Comparison of ENCODE assay signal across 8 cellular contexts in the genomic region with DNA sequence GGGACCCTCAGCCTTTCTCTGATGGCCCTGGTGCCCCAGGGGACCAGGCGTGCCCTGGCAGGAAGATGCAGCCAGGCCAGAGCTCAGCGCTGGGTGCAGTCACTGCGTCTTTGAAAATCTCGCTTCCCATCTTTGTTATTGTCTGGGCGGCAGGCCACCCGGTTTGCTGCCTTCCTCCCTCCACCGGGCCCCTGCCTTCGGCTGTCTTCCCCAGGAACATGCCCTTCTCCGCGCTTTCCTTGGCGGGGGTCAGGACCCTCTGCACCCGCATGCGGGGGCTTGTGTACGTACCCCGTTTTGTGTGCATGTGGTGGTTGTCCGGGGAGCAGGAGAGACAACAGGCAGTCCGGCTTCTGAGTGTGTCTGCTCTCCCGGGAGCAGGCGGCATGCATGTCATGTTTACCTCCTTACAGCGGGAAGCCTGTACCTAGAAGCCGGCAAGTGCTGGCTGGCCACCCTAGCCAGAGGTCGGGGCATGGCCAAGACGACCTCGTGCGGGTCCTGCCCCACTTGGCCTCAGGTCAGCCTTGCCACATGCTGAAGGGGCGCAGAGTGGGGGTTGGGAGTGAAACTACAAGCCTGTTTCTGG. TPM values are rescaled to one million over a fixed set of nuclear protein-coding genes. Genes with fewer than 3 reads are reported as not detected.
DNase-seq lines count a peak whose midpoint lies in the region; TF ChIP-seq lines count a peak whose summit lies in the region.

No MANE protein-coding gene starts in this region.

- H3K27ac ChIP-seq in caudate nucleus (ENCODE audit: low read depth, low read length) (peak overlapping the region; percentile 79), smooth muscle cell (ENCODE audit: low read depth) (no peak overlapping the region), A673 (ENCODE audit: low read depth, low read length, poor library complexity, severe bottlenecking) (no peak overlapping the region)

- TF ChIP-seq CTCF in smooth muscle cell (IDR thresholded peaks at IDR 0.05; ENCODE audit: borderline replicate concordance, insufficient read depth, poor library complexity, severe bottlenecking) (no peak), A673 (conservative IDR thresholded peaks at IDR 0.05; ENCODE audit: low read depth, low read length) (no peak)

- H3F3A ChIP-seq in smooth muscle cell (ENCODE audit: low read depth) = no peaks in the 10 kb centered on the region

- H3K4me3 ChIP-seq in smooth muscle cell (no peak overlapping the region), A673 (ENCODE audit: low read depth, low read length, poor library complexity, severe bottlenecking) (no peak overlapping the region)

- CTCF ChIA-PET in A673 (lab: Charles Lee) = no interaction called here

- POLR2A ChIA-PET in A673 (lab: Charles Lee; ENCODE audit: low non-redundant PET) = no interaction called here

- H3K36me3 ChIP-seq in smooth muscle cell (ENCODE audit: low read depth) = no peaks in the 10 kb centered on the region
- no peaks in the 10 kb centered on the region for H3K36me3 ChIP-seq in A673 (ENCODE audit: insufficient read depth, low read length, poor library complexity, severe bottlenecking)

- H3K27me3 ChIP-seq in smooth muscle cell (ENCODE audit: low read depth) (no peaks in the 10 kb centered on the region), A673 (replicated peaks; ENCODE audit: insufficient read depth, low read depth, low read length, poor library complexity) (no peaks in the 10 kb centered on the region)

- H3K9me3 Mint-ChIP-seq in IgD-negative memory B cell (no peaks in the 10 kb centered on the region), immature natural killer cell (no peaks in the 10 kb centered on the region)

- peaks cover 70% of the 10 kb centered on the region for H4K20me1 ChIP-seq in smooth muscle cell (ENCODE audit: low read depth)

- 91% methylated on average over 26 of the region's 26 CpGs for WGBS in smooth muscle cell (ENCODE audit: low lambda C conversion rate)

- no TSS peak for BruUV-seq in A673 (replicated peaks; lab: Mats Ljungman, UMichigan)

- H3K36me3 Mint-ChIP-seq in IgD-negative memory B cell = no peaks in the 10 kb centered on the region
- H3K36me3 Mint-ChIP-seq in immature natural killer cell = no peaks in the 10 kb centered on the region

- H3K9me3 ChIP-seq in smooth muscle cell (replicated peaks; ENCODE audit: low read depth) (no peaks in the 10 kb centered on the region), A673 (ENCODE audit: low read depth, low read length, poor library complexity, severe bottlenecking) (no peaks in the 10 kb centered on the region)

- peak overlapping the region; percentile 87 for H3K4me2 ChIP-seq in smooth muscle cell

- H3K4me3 Mint-ChIP-seq in IgD-negative memory B cell = peak overlapping the region in 3 of 4 donors; percentile 60 to 74 (median 70)
- H3K4me3 Mint-ChIP-seq in immature natural killer cell = peak overlapping the region in 3 of 5 donors; percentile 18 to 61 (median 52)

- no peak overlapping the region for H3K9ac ChIP-seq in smooth muscle cell (ENCODE audit: low read depth)

- DNase-seq in caudate nucleus (lab: John Stamatoyannopoulos, UW) (peak in 15 of 61 donors; percentile 13 to 72 (median 44)), immature natural killer cell (no peak), smooth muscle cell (lab: John Stamatoyannopoulos, UW; ENCODE audit: unreplicated experiment) (no peak), OCI-M2 (lab: John Stamatoyannopoulos, UW; ENCODE audit: unreplicated experiment) (no peak), NCI-H2029 treated with DMSO at 0.1 percent for 48 hours (lab: John Stamatoyannopoulos, UW) (no peak), A673 (ENCODE audit: low spot score) (no peak), NCI-H446 treated with DMSO at 0.1 percent for 48 hours (lab: John Stamatoyannopoulos, UW) (no peak)

- H2AFZ ChIP-seq in smooth muscle cell (ENCODE audit: low read depth) = no peak overlapping the region

- intact Hi-C loops in A673 (cut with micrococcal nuclease; ENCODE audit: unreplicated experiment) = no loop called here

- H3K79me2 ChIP-seq in smooth muscle cell (ENCODE audit: low read depth) = peaks cover 49% of the 10 kb centered on the region

- H3K4me1 Mint-ChIP-seq in IgD-negative memory B cell = peaks cover 0 to 12% (median 3%) of the 10 kb centered on the region in 3 donors
- peaks cover 6 to 16% of the 10 kb centered on the region in 2 donors for H3K4me1 Mint-ChIP-seq in immature natural killer cell

- H3K4me1 ChIP-seq in smooth muscle cell (ENCODE audit: low read depth) (peaks cover 5% of the 10 kb centered on the region), A673 (ENCODE audit: insufficient read depth, low read length, poor library complexity, severe bottlenecking) (peaks cover 10% of the 10 kb centered on the region)

- H3K27me3 Mint-ChIP-seq in IgD-negative memory B cell (peaks cover 40% of the 10 kb centered on the region), immature natural killer cell (ENCODE audit: low read depth in 3 of 3) (peaks cover 16 to 24% (median 23%) of the 10 kb centered on the region in 3 donors)

- H3K27ac Mint-ChIP-seq in IgD-negative memory B cell = no peak overlapping the region
- no peak overlapping the region for H3K27ac Mint-ChIP-seq in immature natural killer cell

RNA-seq across cellular contexts. Expression of a gene that starts 49.5 kb away (rescaled TPM):
- polyA plus RNA-seq in IgD-negative memory B cell = not detected
- polyA plus RNA-seq in immature natural killer cell = 1 to 10 TPM in 1 of 3 donors, under 1 TPM in 1, not detected in 1; 0.06 to 1.1 TPM
- 15.5 and 21.6 TPM in 2 replicates for total RNA-seq in smooth muscle cell
- polyA plus RNA-seq in smooth muscle cell = 10.4 and 14.0 TPM in 2 replicates
- 34.5 and 44.5 TPM in 2 replicates for total RNA-seq in A673 (2021)
